15 cellular contexts compared by ENCODE assay signal in genomic region chr20:63090682-63091571, GRCh38.
DNase-seq lines count a peak whose midpoint lies in the region; ATAC-seq and TF ChIP-seq lines count a peak whose summit lies in the region.
"Had no signal": no experiment of that assay in that cellular context is flagged by ENCODE, and none has a peak within 500 bp of the region (broad histone marks: within the 10 kb centered on the region; RNA-seq: fewer than 3 reads in every experiment).

No MANE protein-coding gene starts in this region.

- peak overlapping the region; percentile 60; the same call in 1 of the 2 replicates for H3K27ac Mint-ChIP-seq in WTC11
- H3K27ac Mint-ChIP-seq: activated T-cell treated with anti-CD3 and anti-CD28 coated beads, Interleukin-2, amount 50 U/mL, for 72 hours; T-cell had no signal

- POLR2A ChIA-PET in WTC11 (lab: Charles Lee): no interaction called here

- H3K4me3 ChIP-seq in upper lobe of right lung: no peak overlapping the region
- H3K4me3 ChIP-seq: thyroid gland had no signal

- H3K4me3 Mint-ChIP-seq in WTC11: no peak overlapping the region
- H3K4me3 Mint-ChIP-seq: activated T-cell treated with anti-CD3 and anti-CD28 coated beads, Interleukin-2, amount 50 U/mL, for 72 hours; T-cell had no signal

- no peaks in the 10 kb centered on the region for H3K9me3 Mint-ChIP-seq in WTC11
- H3K9me3 Mint-ChIP-seq: activated T-cell treated with anti-CD3 and anti-CD28 coated beads, Interleukin-2, amount 50 U/mL, for 72 hours; naive thymus-derived CD8-positive, alpha-beta T cell; T-cell had no signal

- CTCF ChIA-PET in WTC11 (lab: Charles Lee): no interaction called here

- no peaks in the 10 kb centered on the region for H3K27me3 Mint-ChIP-seq in WTC11 (ENCODE audit: low read depth)

- no peaks in the 10 kb centered on the region for H3K36me3 Mint-ChIP-seq in WTC11
- H3K36me3 Mint-ChIP-seq: naive thymus-derived CD8-positive, alpha-beta T cell; T-cell had no signal

- peak; percentile 2 for DNase-seq in activated gamma-delta T cell treated with Interleukin-2 at 50 U/mL for 16 hours
- no peak for DNase-seq in activated gamma-delta T cell (lab: John Stamatoyannopoulos, UW)
- DNase-seq in WTC11 (ENCODE audit: low spot score): peak; percentile 10
- DNase-seq in left colon: peak; percentile 31 to 46
- DNase-seq in upper lobe of right lung: peak; percentile 58
- DNase-seq in GOT3 (lab: John Stamatoyannopoulos, UW): no peak
- DNase-seq in amygdala (lab: John Stamatoyannopoulos, UW): no peak
- DNase-seq: activated T-cell treated with anti-CD3 and anti-CD28 coated beads, Interleukin-2, amount 50 U/mL, for 72 hours; hypothalamus; NCI-H1436; stimulated activated CD4-positive, alpha-beta T cell treated with anti-CD3 and anti-CD28 coated beads, Interleukin-4, amount 100 ng/mL, for 1 hour; thyroid gland had no signal

- H3K9me3 ChIP-seq in upper lobe of right lung: no peaks in the 10 kb centered on the region
- H3K9me3 ChIP-seq: thyroid gland had no signal

- no peaks in the 10 kb centered on the region for H3K4me1 ChIP-seq in upper lobe of right lung
- H3K4me1 ChIP-seq: thyroid gland had no signal

- ATAC-seq in WTC11: no peak
- peak; percentile 80 for ATAC-seq in left colon
- ATAC-seq in upper lobe of right lung: no peak
- no peak for ATAC-seq in HG03520 (IDR thresholded peaks at IDR 0.05; ENCODE audit: unreplicated experiment)
- ATAC-seq: activated T-cell treated with anti-CD3 and anti-CD28 coated beads, Interleukin-2, amount 50 U/mL, for 72 hours; naive thymus-derived CD8-positive, alpha-beta T cell; T-cell had no signal

- H3K4me1 Mint-ChIP-seq in WTC11: no peaks in the 10 kb centered on the region

- no peaks in the 10 kb centered on the region for H3K36me3 ChIP-seq in upper lobe of right lung
- H3K36me3 ChIP-seq: thyroid gland had no signal

- H3K27me3 ChIP-seq in upper lobe of right lung: peaks cover 34% of the 10 kb centered on the region
- H3K27me3 ChIP-seq: thyroid gland had no signal

- H3K27ac ChIP-seq in upper lobe of right lung: no peak overlapping the region
- H3K27ac ChIP-seq: thyroid gland had no signal

- intact Hi-C loops in left colon (cut with DNase I, micrococcal nuclease) (no loop called here), upper lobe of right lung (cut with DNase I) (no loop called here)

- TF ChIP-seq CTCF in WTC11 (IDR thresholded peaks at IDR 0.05) (no peak), upper lobe of right lung (IDR thresholded peaks at IDR 0.05) (no peak)

TF ChIP-seq in WTC11, 78 proteins besides CTCF, POLR2A, EP300 and RAD21:
- TF ChIP-seq ATF2 (CRISPR knock-in tag; IDR thresholded peaks at IDR 0.05; ENCODE audit: borderline replicate concordance, low read depth): no peak
- TF ChIP-seq E2F4 (CRISPR knock-in tag; IDR thresholded peaks at IDR 0.05; ENCODE audit: borderline replicate concordance, low read depth): no peak

Comparison
In these comparisons a context has a peak if more than half of its experiments do, and no peak if none do; other contexts are left out.
1. DNase-seq: peak in activated gamma-delta T cell treated with Interleukin-2 at 50 U/mL for 16 hours (single experiment), WTC11 (single experiment), left colon (2 of 2) and upper lobe of right lung (single experiment); none in activated gamma-delta T cell (single experiment), GOT3 (single experiment) and amygdala (0 of 56).